Comparison of ENCODE assay signal across 2 cellular contexts in genomic region chr12:120206781-120207180, GRCh38.
TF ChIP-seq lines count a peak whose summit lies in the region.

No MANE protein-coding gene starts in this region.

TF ChIP-seq in IMR-90, 13 proteins besides CTCF, POLR2A, EP300 and RAD21:
- TF ChIP-seq MAFK (IDR thresholded peaks at IDR 0.05; ENCODE audit: low read depth, low read length): peak; percentile 85

TF ChIP-seq in HepG2, 621 proteins besides CTCF, POLR2A, EP300 and RAD21:
- TF ChIP-seq MAFK (conservative IDR thresholded peaks at IDR 0.05 in 1 of 2, IDR thresholded peaks at IDR 0.05 in 1 of 2; ENCODE audit: low read length in 2 of 2) (peak in 1 of 2 experiments; percentile 86; a peak in 3 of 4 replicates), MAFF (IDR thresholded peaks at IDR 0.05; ENCODE audit: low read depth, low read length) (peak; percentile 59; the same call in 1 of the 2 replicates)
